Comparison of ENCODE assay signal across 1 cellular context in genomic region chr11:111514216-111515031, GRCh38.
TF ChIP-seq lines count a peak whose summit lies in the region.

HOATZ (plus strand) TSS chr11:111514778; CDS start chr11:111514785, 7 bp downstream.

TF ChIP-seq in K562, 482 proteins besides CTCF, POLR2A, EP300 and RAD21 (continued from another document):
- 0 out of 2 replicates have a peak, but pooled peaks have one; percentile 23 for TF ChIP-seq VEZF1 (CRISPR knock-in tag; IDR thresholded peaks at IDR 0.05)
